Comparison of ENCODE assay signal across 25 cellular contexts in genomic region chr18:55465313-55465712, GRCh38.
A peak's percentile ranks its signal among the peaks of the same experiment; 100 is the strongest.
DNase-seq lines count a peak whose midpoint lies in the region; ATAC-seq and TF ChIP-seq lines count a peak whose summit lies in the region.
"Had no signal": no experiment of that assay in that cellular context is flagged by ENCODE, and none has a peak within 500 bp of the region (broad histone marks: within the 10 kb centered on the region; RNA-seq: fewer than 3 reads in every experiment).

No MANE protein-coding gene starts in this region.

- no peak overlapping the region for H3K4me3 ChIP-seq in GM12865 (ENCODE audit: low read depth, low read length)
- H3K4me3 ChIP-seq: cardiac muscle cell, skin epidermis, stomach had no signal

- intact Hi-C loops in dendritic cell treated with granulocyte-macrophage colony-stimulating factor and Interleukin-4, amounts not matched to agents 40 ng/mL and 50 ng/mL, for 4 days (cut with micrococcal nuclease): loop anchor here (1.0 to 10.0 kb wide), 2 partner anchors 12 to 119 kb away; partner anchors contain the start of gene TCF4
- intact Hi-C loops in sciatic nerve (cut with DNase I): no loop called here

- H3K27ac Mint-ChIP-seq in dendritic cell treated with granulocyte-macrophage colony-stimulating factor and Interleukin-4, amounts not matched to agents 40 ng/mL and 50 ng/mL, for 4 days: peak overlapping the region; percentile 48
- H3K27ac Mint-ChIP-seq: activated CD8-positive, alpha-beta T cell treated with anti-CD3 and anti-CD28 coated beads, Interleukin-2, amount 10 ng/mL, durations not matched to agents 7 days and 5 days; progenitor cell of endocrine pancreas; T-helper 2 cell treated with Interferon-gamma antibody and Interleukin-4, amounts not matched to agents 5 μg/mL and 100 μg/mL, for 36 hours had no signal

- DNase-seq in GM12865 (ENCODE audit: low read depth): peak; percentile 5
- DNase-seq in NAMALWA (ENCODE audit: low spot score): peak; percentile 91
- DNase-seq in sciatic nerve (ENCODE audit: low spot score): no peak
- no peak for DNase-seq in RPMI8226
- no peak for DNase-seq in HuH-7.5 (ENCODE audit: low spot score)
- DNase-seq: activated CD4-positive, CD25-positive, alpha-beta regulatory T cell treated with anti-CD3 and anti-CD28 coated beads, Interleukin-2, amount 50 U/mL, for 72 hours; activated CD8-positive, alpha-beta T cell treated with anti-CD3 and anti-CD28 coated beads, Interleukin-2, amount 10 ng/mL, durations not matched to agents 7 days and 5 days; activated naive CD4-positive, alpha-beta T cell treated with Interleukin-2 at 50 U/mL for 16 hours; activated T-cell treated with anti-CD3 and anti-CD28 coated beads, Interleukin-2, amount 50 U/mL, for 1 hour; amygdala; hippocampal formation; kidney; NCI-H1417 treated with DMSO at 0.1 percent for 48 hours; NCI-H524 treated with DMSO at 0.1 percent for 48 hours; OCI-M1; stimulated activated CD4-positive, alpha-beta T cell treated with anti-CD3 and anti-CD28 coated beads, Interleukin-4, amount 100 ng/mL, for 24 hours; stomach; trophoblast cell had no signal

- peaks cover 22% of the 10 kb centered on the region for H3K4me1 Mint-ChIP-seq in dendritic cell treated with granulocyte-macrophage colony-stimulating factor and Interleukin-4, amounts not matched to agents 40 ng/mL and 50 ng/mL, for 4 days (ENCODE audit: low read depth)

- H3K9me3 Mint-ChIP-seq in dendritic cell treated with granulocyte-macrophage colony-stimulating factor and Interleukin-4, amounts not matched to agents 40 ng/mL and 50 ng/mL, for 4 days: no peaks in the 10 kb centered on the region
- H3K9me3 Mint-ChIP-seq: T-helper 2 cell treated with Interferon-gamma antibody and Interleukin-4, amounts not matched to agents 5 μg/mL and 100 μg/mL, for 36 hours had no signal

- H3K4me3 Mint-ChIP-seq in dendritic cell treated with granulocyte-macrophage colony-stimulating factor and Interleukin-4, amounts not matched to agents 40 ng/mL and 50 ng/mL, for 4 days: no peak overlapping the region
- H3K4me3 Mint-ChIP-seq: activated CD8-positive, alpha-beta T cell treated with anti-CD3 and anti-CD28 coated beads, Interleukin-2, amount 10 ng/mL, durations not matched to agents 7 days and 5 days; T-helper 2 cell treated with Interferon-gamma antibody and Interleukin-4, amounts not matched to agents 5 μg/mL and 100 μg/mL, for 36 hours had no signal

- ATAC-seq in sciatic nerve (peak; percentile 59), GM21737 (IDR thresholded peaks at IDR 0.05; ENCODE audit: unreplicated experiment) (no peak)
- ATAC-seq: activated CD8-positive, alpha-beta T cell treated with anti-CD3 and anti-CD28 coated beads, Interleukin-2, amount 10 ng/mL, durations not matched to agents 7 days and 5 days; HepG2 had no signal

- H3K36me3 Mint-ChIP-seq in dendritic cell treated with granulocyte-macrophage colony-stimulating factor and Interleukin-4, amounts not matched to agents 40 ng/mL and 50 ng/mL, for 4 days (ENCODE audit: low read depth): no peaks in the 10 kb centered on the region

- no peak for TF ChIP-seq CTCF in GM12865 (IDR thresholded peaks at IDR 0.05; ENCODE audit: insufficient read depth, low read depth, low read length, missing control alignments)

- H3K27me3 Mint-ChIP-seq in dendritic cell treated with granulocyte-macrophage colony-stimulating factor and Interleukin-4, amounts not matched to agents 40 ng/mL and 50 ng/mL, for 4 days: no peaks in the 10 kb centered on the region
- H3K27me3 Mint-ChIP-seq: progenitor cell of endocrine pancreas had no signal

Comparison
In these comparisons a context has a peak if more than half of its experiments do, and no peak if none do; other contexts are left out.
1. DNase-seq: peak in GM12865 (single experiment) and NAMALWA (single experiment); none in sciatic nerve (single experiment), RPMI8226 (single experiment) and HuH-7.5 (single experiment).